ENCODE assay signal across 17 cellular contexts in genomic region chr6:139099984-139100383, GRCh38. TPM values are rescaled to one million over a fixed set of nuclear protein-coding genes. Genes with fewer than 3 reads are reported as not detected.
DNase-seq lines count a peak whose midpoint lies in the region; ATAC-seq and TF ChIP-seq lines count a peak whose summit lies in the region.
"Had no signal": no experiment of that assay in that cellular context is flagged by ENCODE, and none has a peak within 500 bp of the region (broad histone marks: within the 10 kb centered on the region; RNA-seq: fewer than 3 reads in every experiment).

No MANE protein-coding gene starts in this region.

- H3K27me3 Mint-ChIP-seq in progenitor cell of endocrine pancreas, result no peaks in the 10 kb centered on the region

- H3K4me1 ChIP-seq in adrenal gland (replicated peaks in 1 of 2), result no peaks in the 10 kb centered on the region
- H3K4me1 ChIP-seq: right lobe of liver, SJCRH30 had no signal

- peaks cover 3% of the 10 kb centered on the region for H3K9me3 Mint-ChIP-seq in progenitor cell of endocrine pancreas (ENCODE audit: low read depth)

- ATAC-seq in activated CD4-positive, CD25-positive, alpha-beta regulatory T cell treated with anti-CD3 and anti-CD28 coated beads, Interleukin-2, amount 50 U/mL, for 24 hours, result peak; percentile 84 to 87
- peak; percentile 83 for ATAC-seq in GM19438 (IDR thresholded peaks at IDR 0.05; ENCODE audit: low read depth, unreplicated experiment)
- ATAC-seq in HG02870 (IDR thresholded peaks at IDR 0.05; ENCODE audit: unreplicated experiment), result peak; percentile 99
- ATAC-seq in HG03565 (IDR thresholded peaks at IDR 0.05; ENCODE audit: unreplicated experiment), result peak; percentile 89
- ATAC-seq: right lobe of liver had no signal

- H3K36me3 Mint-ChIP-seq in progenitor cell of endocrine pancreas (ENCODE audit: insufficient read depth), result no peaks in the 10 kb centered on the region

- H3K4me3 Mint-ChIP-seq in progenitor cell of endocrine pancreas (ENCODE audit: low read depth), result no peak overlapping the region

- no peak for TF ChIP-seq CTCF in adrenal gland (IDR thresholded peaks at IDR 0.05)
- TF ChIP-seq CTCF in progenitor cell of endocrine pancreas (IDR thresholded peaks at IDR 0.05; ENCODE audit: unreplicated experiment), result no peak

- H3K27ac Mint-ChIP-seq in progenitor cell of endocrine pancreas, result no peak overlapping the region

- DNase-seq in activated CD4-positive, CD25-positive, alpha-beta regulatory T cell treated with anti-CD3 and anti-CD28 coated beads, Interleukin-2, amount 50 U/mL, for 72 hours, result no peak
- no peak for DNase-seq in adrenal gland
- DNase-seq in LoVo (ENCODE audit: low spot score), result no peak
- no peak for DNase-seq in progenitor cell of endocrine pancreas (ENCODE audit: low spot score, unreplicated experiment)
- DNase-seq: activated CD4-positive, alpha-beta T cell treated with anti-CD3 and anti-CD28 coated beads, Interleukin-2, amount 50 U/mL, for 1 hour; aorta; DND-41; HCEC 1CT; NCI-H510A; right lobe of liver; SJCRH30; stimulated activated CD8-positive, alpha-beta memory T cell treated with anti-CD3 and anti-CD28 coated beads, Interleukin-4, amount 100 ng/mL, for 48 hours had no signal

- no peaks in the 10 kb centered on the region for H3K36me3 ChIP-seq in adrenal gland (replicated peaks in 1 of 2)
- H3K36me3 ChIP-seq: right lobe of liver, SJCRH30 had no signal

- H3K9me3 ChIP-seq in adrenal gland (replicated peaks in 1 of 3), result no peaks in the 10 kb centered on the region
- H3K9me3 ChIP-seq: right lobe of liver, SJCRH30 had no signal

- WGBS in adrenal gland, 4 donors, result 75 to 88% (median 82%) methylated on average over 2 of the region's 2 CpGs

- intact Hi-C loops in adrenal gland (cut with DNase I), result loop anchor here in 1 of 2 donors (10.0 kb wide), 1 partner anchor 95 kb away; no protein-coding TSS in a partner anchor

- H3K4me3 ChIP-seq in adrenal gland, result no peak overlapping the region
- H3K4me3 ChIP-seq: right lobe of liver, SJCRH30 had no signal

- no peak overlapping the region for H3K27ac ChIP-seq in adrenal gland
- H3K27ac ChIP-seq: 22Rv1, right lobe of liver, SJCRH30 had no signal

- TF ChIP-seq POLR2A in adrenal gland (IDR thresholded peaks at IDR 0.05), result no peak

- peaks cover 4% of the 10 kb centered on the region for H3K4me1 Mint-ChIP-seq in progenitor cell of endocrine pancreas (ENCODE audit: low read depth)

- H3K27me3 ChIP-seq in adrenal gland, result no peaks in the 10 kb centered on the region
- H3K27me3 ChIP-seq: right lobe of liver, SJCRH30 had no signal

RNA-seq across cellular contexts. Expression of gene HECA, which starts 34.9 kb away (rescaled TPM):
- total RNA-seq in adrenal gland (10 to 100 TPM; 13.6 to 30.0 (median 24.7) TPM), progenitor cell of endocrine pancreas (10.9 TPM in 2 replicates)
- polyA plus RNA-seq in adrenal gland, result 10 to 100 TPM in 1 of 3 donors, 1 to 10 TPM in 2; 6.5 to 10.0 (median 7.5) TPM
